Comparison of ENCODE assay signal across 27 cellular contexts in the genomic region with DNA sequence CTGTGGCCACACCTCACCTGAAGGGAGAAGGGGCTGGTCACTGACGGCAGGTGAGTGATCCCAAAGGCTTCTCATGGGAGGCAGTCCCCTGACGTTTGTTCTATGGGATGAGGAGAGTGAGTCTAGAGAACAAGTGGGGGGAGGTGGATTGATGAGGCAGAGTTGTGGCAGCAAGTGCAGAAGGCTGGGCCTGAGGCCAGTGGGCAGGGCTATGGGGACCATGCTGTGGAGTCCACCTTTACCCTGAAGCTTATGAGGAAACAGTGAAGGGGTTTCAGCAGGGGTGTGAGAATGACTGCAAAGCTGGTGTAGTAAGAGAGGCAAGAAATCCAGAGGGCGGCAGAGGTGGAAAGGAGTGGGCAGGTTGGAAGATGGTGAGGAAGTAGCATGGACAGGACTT.
"Had no signal": no experiment of that assay in that cellular context is flagged by ENCODE, and none has a peak within 500 bp of the region (broad histone marks: within the 10 kb centered on the region; RNA-seq: fewer than 3 reads in every experiment).

No MANE protein-coding gene starts in this region.

- ATAC-seq: activated CD4-positive, alpha-beta T cell treated with anti-CD3 and anti-CD28 coated beads for 36 hours; activated naive CD4-positive, alpha-beta T cell treated with anti-CD3 and anti-CD28 coated beads, Interleukin-2, amount 50 U/mL, for 72 hours; activated T-cell treated with anti-CD3 and anti-CD28 coated beads, Interleukin-2, amount 50 U/mL, for 72 hours; esophagus mucosa; foreskin keratinocyte; gastroesophageal sphincter had no signal

- H3K4me3 Mint-ChIP-seq: activated CD4-positive, alpha-beta memory T cell treated with anti-CD3 and anti-CD28 coated beads, Interleukin-2, amount 10 ng/mL, durations not matched to agents 7 days and 5 days; activated CD4-positive, alpha-beta T cell treated with anti-CD3 and anti-CD28 coated beads for 36 hours; activated CD4-positive, alpha-beta T cell treated with anti-CD3 and anti-CD28 coated beads, Interleukin-2, amount 10 ng/mL, durations not matched to agents 24 days and 14 days; activated naive CD4-positive, alpha-beta T cell treated with anti-CD3 and anti-CD28 coated beads, Interleukin-2, amount 10 ng/mL, durations not matched to agents 7 days and 5 days; activated naive CD8-positive, alpha-beta T cell treated with anti-CD3 and anti-CD28 coated beads, Interleukin-2, amount 10 ng/mL, durations not matched to agents 7 days and 5 days; activated T-cell treated with anti-CD3 and anti-CD28 coated beads, Interleukin-2, amount 50 U/mL, for 24 hours; activated T-cell treated with anti-CD3 and anti-CD28 coated beads, Interleukin-2, amount 50 U/mL, for 72 hours; central memory CD8-positive, alpha-beta T cell; dendritic cell treated with granulocyte-macrophage colony-stimulating factor and Interleukin-4, amounts not matched to agents 40 ng/mL and 50 ng/mL, for 4 days; endodermal cell had no signal

- DNase-seq: activated CD4-positive, alpha-beta memory T cell treated with anti-CD3 and anti-CD28 coated beads, Interleukin-2, amount 10 ng/mL, durations not matched to agents 7 days and 5 days; activated CD4-positive, alpha-beta T cell treated with anti-CD3 and anti-CD28 coated beads for 36 hours; activated CD4-positive, alpha-beta T cell treated with anti-CD3 and anti-CD28 coated beads, Interleukin-2, amount 10 ng/mL, durations not matched to agents 24 days and 14 days; activated CD4-positive, CD25-positive, alpha-beta regulatory T cell; activated CD4-positive, CD25-positive, alpha-beta regulatory T cell treated with anti-CD3 and anti-CD28 coated beads, Interleukin-2, amount 50 U/mL, for 72 hours; activated CD8-positive, alpha-beta memory T cell treated with anti-CD3 and anti-CD28 coated beads, Interleukin-2, amount 50 U/mL, for 48 hours; activated gamma-delta T cell; activated naive CD4-positive, alpha-beta T cell; activated naive CD4-positive, alpha-beta T cell treated with anti-CD3 and anti-CD28 coated beads, Interleukin-2, amount 10 ng/mL, durations not matched to agents 7 days and 5 days; activated naive CD8-positive, alpha-beta T cell treated with anti-CD3 and anti-CD28 coated beads, Interleukin-2, amount 10 ng/mL, durations not matched to agents 7 days and 5 days; activated T-cell treated with anti-CD3 and anti-CD28 coated beads for 4 hours; activated T-cell treated with anti-CD3 and anti-CD28 coated beads, Interleukin-2, amount 50 U/mL, for 24 hours; activated T-cell treated with anti-CD3 and anti-CD28 coated beads, Interleukin-2, amount 50 U/mL, for 72 hours; brain microvascular endothelial cell; dorsolateral prefrontal cortex; effector memory CD4-positive, alpha-beta T cell; endodermal cell; foreskin keratinocyte; head of caudate nucleus; T-helper 2 cell had no signal

- H3K27me3 ChIP-seq: ascending aorta, brain microvascular endothelial cell, dorsolateral prefrontal cortex, foreskin keratinocyte, gastroesophageal sphincter had no signal

- H3K9me3 ChIP-seq: ascending aorta, gastroesophageal sphincter had no signal

- H3K27ac ChIP-seq: ascending aorta, brain microvascular endothelial cell, coronary artery, dorsolateral prefrontal cortex, gastroesophageal sphincter had no signal

- H3K27ac Mint-ChIP-seq: activated CD4-positive, alpha-beta memory T cell treated with anti-CD3 and anti-CD28 coated beads, Interleukin-2, amount 10 ng/mL, durations not matched to agents 7 days and 5 days; activated CD4-positive, alpha-beta T cell treated with anti-CD3 and anti-CD28 coated beads for 36 hours; activated CD4-positive, alpha-beta T cell treated with anti-CD3 and anti-CD28 coated beads, Interleukin-2, amount 10 ng/mL, durations not matched to agents 24 days and 14 days; activated naive CD4-positive, alpha-beta T cell treated with anti-CD3 and anti-CD28 coated beads, Interleukin-2, amount 10 ng/mL, durations not matched to agents 7 days and 5 days; activated naive CD4-positive, alpha-beta T cell treated with anti-CD3 and anti-CD28 coated beads, Interleukin-2, amount 50 U/mL, for 72 hours; activated naive CD8-positive, alpha-beta T cell treated with anti-CD3 and anti-CD28 coated beads, Interleukin-2, amount 10 ng/mL, durations not matched to agents 7 days and 5 days; activated T-cell treated with anti-CD3 and anti-CD28 coated beads, Interleukin-2, amount 50 U/mL, for 24 hours; activated T-cell treated with anti-CD3 and anti-CD28 coated beads, Interleukin-2, amount 50 U/mL, for 72 hours; dendritic cell treated with granulocyte-macrophage colony-stimulating factor and Interleukin-4, amounts not matched to agents 40 ng/mL and 50 ng/mL, for 4 days; endodermal cell had no signal

- H3K9me3 Mint-ChIP-seq: activated CD4-positive, alpha-beta memory T cell treated with anti-CD3 and anti-CD28 coated beads, Interleukin-2, amount 10 ng/mL, durations not matched to agents 7 days and 5 days; activated CD4-positive, alpha-beta T cell treated with anti-CD3 and anti-CD28 coated beads, Interleukin-2, amount 10 ng/mL, durations not matched to agents 24 days and 14 days; activated naive CD4-positive, alpha-beta T cell treated with anti-CD3 and anti-CD28 coated beads, Interleukin-2, amount 10 ng/mL, durations not matched to agents 7 days and 5 days; activated naive CD4-positive, alpha-beta T cell treated with anti-CD3 and anti-CD28 coated beads, Interleukin-2, amount 50 U/mL, for 72 hours; activated naive CD8-positive, alpha-beta T cell treated with anti-CD3 and anti-CD28 coated beads, Interleukin-2, amount 10 ng/mL, durations not matched to agents 7 days and 5 days; activated T-cell treated with anti-CD3 and anti-CD28 coated beads, Interleukin-2, amount 50 U/mL, for 24 hours; activated T-cell treated with anti-CD3 and anti-CD28 coated beads, Interleukin-2, amount 50 U/mL, for 72 hours; central memory CD8-positive, alpha-beta T cell; dendritic cell treated with granulocyte-macrophage colony-stimulating factor and Interleukin-4, amounts not matched to agents 40 ng/mL and 50 ng/mL, for 4 days; endodermal cell had no signal

- H3K36me3 ChIP-seq: ascending aorta, brain microvascular endothelial cell, gastroesophageal sphincter had no signal

- H3K4me3 ChIP-seq: ascending aorta, coronary artery, dorsolateral prefrontal cortex, gastroesophageal sphincter had no signal

- H3K4me1 Mint-ChIP-seq: activated CD4-positive, alpha-beta memory T cell treated with anti-CD3 and anti-CD28 coated beads, Interleukin-2, amount 10 ng/mL, durations not matched to agents 7 days and 5 days; activated CD4-positive, alpha-beta T cell treated with anti-CD3 and anti-CD28 coated beads for 36 hours; activated CD4-positive, alpha-beta T cell treated with anti-CD3 and anti-CD28 coated beads, Interleukin-2, amount 10 ng/mL, durations not matched to agents 24 days and 14 days; activated naive CD4-positive, alpha-beta T cell treated with anti-CD3 and anti-CD28 coated beads, Interleukin-2, amount 10 ng/mL, durations not matched to agents 7 days and 5 days; activated naive CD8-positive, alpha-beta T cell treated with anti-CD3 and anti-CD28 coated beads, Interleukin-2, amount 10 ng/mL, durations not matched to agents 7 days and 5 days; central memory CD8-positive, alpha-beta T cell had no signal

- H3K36me3 Mint-ChIP-seq: activated naive CD4-positive, alpha-beta T cell treated with anti-CD3 and anti-CD28 coated beads, Interleukin-2, amount 10 ng/mL, durations not matched to agents 7 days and 5 days; activated naive CD4-positive, alpha-beta T cell treated with anti-CD3 and anti-CD28 coated beads, Interleukin-2, amount 50 U/mL, for 72 hours; activated naive CD8-positive, alpha-beta T cell treated with anti-CD3 and anti-CD28 coated beads, Interleukin-2, amount 10 ng/mL, durations not matched to agents 7 days and 5 days had no signal
